ENCODE assay signal across 14 cellular contexts in genomic region chr15:41281236-41281635, GRCh38. TPM values are rescaled to one million over a fixed set of nuclear protein-coding genes. Genes with fewer than 3 reads are reported as not detected.
A peak's percentile ranks its signal among the peaks of the same experiment; 100 is the strongest.
DNase-seq lines count a peak whose midpoint lies in the region; ATAC-seq, FAIRE-seq and TF ChIP-seq lines count a peak whose summit lies in the region.
"Had no signal": no experiment of that assay in that cellular context is flagged by ENCODE, and none has a peak within 500 bp of the region (broad histone marks: within the 10 kb centered on the region; RNA-seq: fewer than 3 reads in every experiment).

No MANE protein-coding gene starts in this region.

- DNase-seq in A549 (ENCODE audit: low read depth in 1 of 2, low spot score in 1 of 2): peak; percentile 10 to 51
- DNase-seq in HCEC 1CT: peak; percentile 94
- DNase-seq in T1000 (lab: John Stamatoyannopoulos, UW): peak; percentile 11
- peak; percentile 70 for DNase-seq in fibroblast of pulmonary artery (ENCODE audit: low read depth)
- no peak for DNase-seq in caudate nucleus (lab: John Stamatoyannopoulos, UW)
- no peak for DNase-seq in activated T-cell treated with anti-CD3 and anti-CD28 coated beads, Interleukin-2, amount 50 U/mL, for 48 hours
- DNase-seq in NCI-H1092 treated with DMSO at 0.1 percent for 48 hours (lab: John Stamatoyannopoulos, UW): no peak
- DNase-seq in DMS153 treated with DMSO at 0.1 percent for 48 hours (lab: John Stamatoyannopoulos, UW; ENCODE audit: unreplicated experiment): no peak
- DNase-seq: activated CD4-positive, CD25-positive, alpha-beta regulatory T cell; activated naive CD4-positive, alpha-beta T cell treated with Interleukin-2 at 50 U/mL for 16 hours; CD4-positive, CD25-positive, alpha-beta regulatory T cell; NCI-H1092 had no signal

- 29% methylated on average over 1 of the region's 1 CpG for WGBS in A549 (ENCODE audit: missing lambda C conversion rate)

- H3K4me2 ChIP-seq in A549: peak overlapping the region; percentile 38

- ATAC-seq in A549: no peak
- ATAC-seq: GM12878, left lobe of liver had no signal

- H3K9me3 ChIP-seq in A549: no peaks in the 10 kb centered on the region

- POLR2A ChIA-PET in A549 (lab: Yijun Ruan, JAX): interaction anchor here (0.9 kb wide), 1 partner anchor 50 kb away, joined by 4 read pairs; the partner anchor contains the start of gene CHP1

- TF ChIP-seq CTCF in A549 (IDR thresholded peaks at IDR 0.05): no peak
- no peak for TF ChIP-seq CTCF in fibroblast of pulmonary artery (IDR thresholded peaks at IDR 0.05; ENCODE audit: low read length, missing control alignments)

- no peak for FAIRE-seq in A549 (lab: Jason Lieb, UNC)
- FAIRE-seq: GM12878 had no signal

- CTCF ChIA-PET in A549 (lab: Yijun Ruan, JAX): interaction anchor here (1.4 kb wide), 1 partner anchor 50 kb away, joined by 4 read pairs; the partner anchor contains the start of gene CHP1

- no peak overlapping the region for H3K4me3 ChIP-seq in A549
- no peak overlapping the region for H3K4me3 ChIP-seq in fibroblast of pulmonary artery (replicated peaks; ENCODE audit: low read depth, low read length)
- H3K4me3 ChIP-seq: GM12878 had no signal

- no peak for TF ChIP-seq RAD21 in A549 (conservative IDR thresholded peaks at IDR 0.05 in 1 of 2, IDR thresholded peaks at IDR 0.05 in 1 of 2)

- peaks cover 40% of the 10 kb centered on the region for H3K4me1 ChIP-seq in A549

- peak overlapping the region; percentile 54 to 98; a peak in 5 of 6 replicates for H3K27ac ChIP-seq in A549
- no peak overlapping the region for H3K27ac ChIP-seq in caudate nucleus (ENCODE audit: low read depth, low read length)

- TF ChIP-seq EP300 in A549 (IDR thresholded peaks at IDR 0.05): no peak

- no peak for TF ChIP-seq POLR2A in A549 (IDR thresholded peaks at IDR 0.05; ENCODE audit: low read length)

TF ChIP-seq in A549, 52 proteins besides CTCF, POLR2A, EP300 and RAD21:
- TF ChIP-seq FOSL2 (IDR thresholded peaks at IDR 0.05): no peak
- peak; percentile 65 for TF ChIP-seq FOSL2 (CRISPR knock-in tag; IDR thresholded peaks at IDR 0.05)
- no peak for TF ChIP-seq RCOR1 (IDR thresholded peaks at IDR 0.05; ENCODE audit: low read depth, low read length)
- peak; percentile 96 for TF ChIP-seq MAFK (IDR thresholded peaks at IDR 0.05; ENCODE audit: partially characterized antibody)

RNA-seq across cellular contexts. Expression of gene CHP1, which starts 50.2 kb away (rescaled TPM):
- polyA plus RNA-seq in A549 (2011; rRNA removed): 122 and 138 TPM in 2 replicates
- 39.3 and 49.5 TPM in 2 replicates for polyA plus RNA-seq in A549 (2012; cell fraction: cytosol; rRNA removed)
- 11.4 and 19.4 TPM in 2 replicates for polyA plus RNA-seq in A549 (2012; cell fraction: nucleus; rRNA removed)
- polyA plus RNA-seq in A549 (2017; fragmentation: RNase III; extraction: RNeasy Plus Mini Kit Qiagen cat#74134 plus additional on column Dnase treatment): 101 to 117 TPM (median 115 TPM) in 3 replicates
- polyA minus RNA-seq in A549 (2011; rRNA and poly(A)+ RNA removed): 128 and 145 TPM in 2 replicates

RNA-seq across cellular contexts. Expression of gene EXD1, which starts 50.7 kb away (rescaled TPM):
- polyA plus RNA-seq in A549 (2011; rRNA removed) (0.36 and 0.39 TPM in 2 replicates), A549 (2017; fragmentation: RNase III; extraction: RNeasy Plus Mini Kit Qiagen cat#74134 plus additional on column Dnase treatment) (0.14 to 0.34 TPM (median 0.26 TPM) in 3 replicates)
- polyA plus RNA-seq in A549 (2012; cell fraction: cytosol; rRNA removed): 0.03 and 0.08 TPM in 2 replicates
- polyA plus RNA-seq in A549 (2012; cell fraction: nucleus; rRNA removed): not detected in 2 replicates
- polyA minus RNA-seq in A549 (2011; rRNA and poly(A)+ RNA removed): 0.19 and 0.25 TPM in 2 replicates
- polyA plus RNA-seq: CD4-positive, CD25-positive, alpha-beta regulatory T cell had no signal

RNA-seq across cellular contexts. Expression of gene OIP5, which starts 51.2 kb away (rescaled TPM):
- polyA plus RNA-seq in A549 (2011; rRNA removed): 21.6 and 31.4 TPM in 2 replicates
- polyA plus RNA-seq in A549 (2012; cell fraction: cytosol; rRNA removed): 24.5 and 28.5 TPM in 2 replicates
- polyA plus RNA-seq in A549 (2012; cell fraction: nucleus; rRNA removed): 17.5 and 21.8 TPM in 2 replicates
- 21.7 to 23.2 TPM (median 22.4 TPM) in 3 replicates for polyA plus RNA-seq in A549 (2017; fragmentation: RNase III; extraction: RNeasy Plus Mini Kit Qiagen cat#74134 plus additional on column Dnase treatment)
- polyA minus RNA-seq in A549 (2011; rRNA and poly(A)+ RNA removed): 4.9 TPM in 2 replicates

RNA-seq across cellular contexts. Expression of gene NUSAP1, which starts 51.4 kb away (rescaled TPM):
- polyA plus RNA-seq in A549 (2011; rRNA removed) (79.7 and 103 TPM in 2 replicates), A549 (2017; fragmentation: RNase III; extraction: RNeasy Plus Mini Kit Qiagen cat#74134 plus additional on column Dnase treatment) (105 to 118 TPM (median 110 TPM) in 3 replicates)
- polyA plus RNA-seq in A549 (2012; cell fraction: cytosol; rRNA removed): 75.1 and 84.3 TPM in 2 replicates
- 99.1 and 116 TPM in 2 replicates for polyA plus RNA-seq in A549 (2012; cell fraction: nucleus; rRNA removed)
- 83.5 and 103 TPM in 2 replicates for polyA minus RNA-seq in A549 (2011; rRNA and poly(A)+ RNA removed)

Comparison
In these comparisons a context has a peak if more than half of its experiments do, and no peak if none do; other contexts are left out.
1. DNase-seq: peak in A549 (2 of 2), HCEC 1CT (single experiment), T1000 (single experiment) and fibroblast of pulmonary artery (single experiment); none in caudate nucleus (0 of 61), activated T-cell treated with anti-CD3 and anti-CD28 coated beads, Interleukin-2, amount 50 U/mL, for 48 hours (0 of 2), NCI-H1092 treated with DMSO at 0.1 percent for 48 hours (single experiment) and DMS153 treated with DMSO at 0.1 percent for 48 hours (single experiment).